1 cellular context compared by ENCODE assay signal in the genomic region with DNA sequence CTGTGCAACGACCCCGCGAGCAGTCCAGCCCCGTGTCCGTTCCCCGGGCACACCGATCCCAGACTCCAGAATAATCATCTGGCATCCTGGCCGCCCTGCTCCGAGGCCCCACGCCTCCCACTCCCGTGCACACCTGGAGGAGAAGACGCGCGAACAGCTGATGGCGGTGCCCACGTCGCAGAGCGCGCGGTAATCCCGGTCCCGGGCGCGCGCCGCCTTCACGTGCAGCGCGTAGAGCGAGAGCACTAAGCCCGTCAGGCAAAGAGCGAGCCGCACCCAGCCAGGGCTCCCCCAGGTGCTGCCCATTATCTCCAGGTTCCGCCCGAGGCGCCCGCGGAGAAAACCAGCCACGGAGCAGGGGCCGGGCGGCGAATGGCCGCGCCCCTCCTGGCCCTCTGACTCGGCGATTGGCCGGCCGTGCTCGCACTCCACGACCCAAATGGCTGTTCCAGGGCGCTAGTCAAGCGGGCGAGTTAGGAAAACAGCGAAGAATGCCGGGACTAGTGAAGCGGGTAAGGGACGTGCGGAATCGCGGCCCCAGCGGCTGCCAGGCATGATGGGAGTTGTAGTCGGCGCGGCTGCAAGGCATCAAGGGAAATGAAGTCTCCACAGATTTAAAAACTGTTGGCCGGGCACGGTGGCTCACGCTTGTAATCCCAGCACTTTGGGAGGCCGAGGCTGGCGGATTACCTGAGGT.
TF ChIP-seq lines count a peak whose summit lies in the region.

A gene (minus strand): TSS at position 374 of the 697 bp plus-strand sequence. CDS start 68 bp downstream, at position 306.

TF ChIP-seq in HepG2, 621 proteins besides CTCF, POLR2A, EP300 and RAD21 (continued from another document and continues in another):
- TF ChIP-seq ZFP90 (CRISPR knock-in tag; IDR thresholded peaks at IDR 0.05; ENCODE audit: borderline replicate concordance) (peak; percentile 78; the same call in 1 of the 2 replicates), RBM39 (IDR thresholded peaks at IDR 0.05; ENCODE audit: low read depth, low read length, poor library complexity, severe bottlenecking) (peak; percentile 45), ZNF616 (CRISPR knock-in tag; IDR thresholded peaks at IDR 0.05; ENCODE audit: low read depth) (0 out of 2 replicates have a peak, but pooled peaks have one; percentile 27), POLR2AphosphoS5 (IDR thresholded peaks at IDR 0.05; ENCODE audit: low read depth, low read length) (peak; percentile 87), ZC3H13 (CRISPR knock-in tag; IDR thresholded peaks at IDR 0.05) (peak; percentile 93), FOXM1 (CRISPR knock-in tag; IDR thresholded peaks at IDR 0.05) (no peak; the same call in 1 of the 2 replicates), NRL (CRISPR knock-in tag; IDR thresholded peaks at IDR 0.05; ENCODE audit: borderline replicate concordance) (peak; percentile 73; the same call in 1 of the 2 replicates), ZFY (CRISPR knock-in tag; IDR thresholded peaks at IDR 0.05) (peak; percentile 85), RFX3 (CRISPR knock-in tag; IDR thresholded peaks at IDR 0.05) (no peak), ZFP1 (CRISPR knock-in tag; IDR thresholded peaks at IDR 0.05) (0 out of 2 replicates have a peak, but pooled peaks have one; percentile 11), SRF (IDR thresholded peaks at IDR 0.05; ENCODE audit: low read depth, low read length) (no peak), SOX13 (IDR thresholded peaks at IDR 0.05) (no peak), SOX13 (CRISPR knock-in tag; conservative IDR thresholded peaks at IDR 0.05 in 1 of 2, IDR thresholded peaks at IDR 0.05 in 1 of 2) (peak in 1 of 2 experiments; percentile 41; a peak in 1 of 4 replicates), TARDBP (CRISPR knock-in tag; IDR thresholded peaks at IDR 0.05) (peak; percentile 49; the same call in 1 of the 2 replicates), ZNF260 (CRISPR knock-in tag; IDR thresholded peaks at IDR 0.05; ENCODE audit: borderline replicate concordance, low read depth) (no peak), ZNF782 (CRISPR knock-in tag; IDR thresholded peaks at IDR 0.05; ENCODE audit: borderline replicate concordance) (peak; percentile 77; the same call in 1 of the 2 replicates), ZNF672 (CRISPR knock-in tag; IDR thresholded peaks at IDR 0.05) (no peak), PRMT3 (CRISPR knock-in tag; IDR thresholded peaks at IDR 0.05; ENCODE audit: borderline replicate concordance, low read depth) (no peak; the same call in 1 of the 2 replicates), SMAD1 (CRISPR knock-in tag; IDR thresholded peaks at IDR 0.05; ENCODE audit: borderline replicate concordance, low read depth) (peak; percentile 54; the same call in 1 of the 2 replicates), MIER3 (CRISPR knock-in tag; IDR thresholded peaks at IDR 0.05; ENCODE audit: borderline replicate concordance) (peak; percentile 78; the same call in 1 of the 2 replicates), ZBTB20 (CRISPR knock-in tag; IDR thresholded peaks at IDR 0.05; ENCODE audit: borderline replicate concordance, low read depth) (0 out of 2 replicates have a peak, but pooled peaks have one; percentile 76), PPARG (CRISPR knock-in tag; conservative IDR thresholded peaks at IDR 0.05) (no peak; the same call in 1 of the 2 replicates), ATF7-NPFF (CRISPR knock-in tag; IDR thresholded peaks at IDR 0.05; ENCODE audit: low read depth) (peak; percentile 80), GABPB1 (CRISPR knock-in tag; IDR thresholded peaks at IDR 0.05) (peak; percentile 91), ZNF556 (CRISPR knock-in tag; IDR thresholded peaks at IDR 0.05; ENCODE audit: borderline replicate concordance) (peak; percentile 36; the same call in 1 of the 2 replicates), FOSL2 (CRISPR knock-in tag; IDR thresholded peaks at IDR 0.05) (peak; percentile 56; the same call in 1 of the 2 replicates), SP1 (IDR thresholded peaks at IDR 0.05) (no peak), SP1 (CRISPR knock-in tag; IDR thresholded peaks at IDR 0.05) (peak; percentile 71; the same call in 1 of the 2 replicates), PCBP2 (optimal IDR thresholded peaks at IDR 0.05; ENCODE audit: low read depth, low read length, poor library complexity, severe bottlenecking) (no peak), SKI (IDR thresholded peaks at IDR 0.05; ENCODE audit: partially characterized antibody) (peak; percentile 9)
- TF ChIP-seq, protein P1, sequence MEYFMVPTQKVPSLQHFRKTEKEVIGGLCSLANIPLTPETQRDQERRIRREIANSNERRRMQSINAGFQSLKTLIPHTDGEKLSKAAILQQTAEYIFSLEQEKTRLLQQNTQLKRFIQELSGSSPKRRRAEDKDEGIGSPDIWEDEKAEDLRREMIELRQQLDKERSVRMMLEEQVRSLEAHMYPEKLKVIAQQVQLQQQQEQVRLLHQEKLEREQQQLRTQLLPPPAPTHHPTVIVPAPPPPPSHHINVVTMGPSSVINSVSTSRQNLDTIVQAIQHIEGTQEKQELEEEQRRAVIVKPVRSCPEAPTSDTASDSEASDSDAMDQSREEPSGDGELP (IDR thresholded peaks at IDR 0.05; ENCODE audit: borderline replicate concordance, low read depth): peak; percentile 84
- TF ChIP-seq, protein P2, sequence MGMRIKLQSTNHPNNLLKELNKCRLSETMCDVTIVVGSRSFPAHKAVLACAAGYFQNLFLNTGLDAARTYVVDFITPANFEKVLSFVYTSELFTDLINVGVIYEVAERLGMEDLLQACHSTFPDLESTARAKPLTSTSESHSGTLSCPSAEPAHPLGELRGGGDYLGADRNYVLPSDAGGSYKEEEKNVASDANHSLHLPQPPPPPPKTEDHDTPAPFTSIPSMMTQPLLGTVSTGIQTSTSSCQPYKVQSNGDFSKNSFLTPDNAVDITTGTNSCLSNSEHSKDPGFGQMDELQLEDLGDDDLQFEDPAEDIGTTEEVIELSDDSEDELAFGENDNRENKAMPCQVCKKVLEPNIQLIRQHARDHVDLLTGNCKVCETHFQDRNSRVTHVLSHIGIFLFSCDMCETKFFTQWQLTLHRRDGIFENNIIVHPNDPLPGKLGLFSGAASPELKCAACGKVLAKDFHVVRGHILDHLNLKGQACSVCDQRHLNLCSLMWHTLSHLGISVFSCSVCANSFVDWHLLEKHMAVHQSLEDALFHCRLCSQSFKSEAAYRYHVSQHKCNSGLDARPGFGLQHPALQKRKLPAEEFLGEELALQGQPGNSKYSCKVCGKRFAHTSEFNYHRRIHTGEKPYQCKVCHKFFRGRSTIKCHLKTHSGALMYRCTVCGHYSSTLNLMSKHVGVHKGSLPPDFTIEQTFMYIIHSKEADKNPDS (CRISPR knock-in tag; IDR thresholded peaks at IDR 0.05): no peak
- TF ChIP-seq, protein P3, sequence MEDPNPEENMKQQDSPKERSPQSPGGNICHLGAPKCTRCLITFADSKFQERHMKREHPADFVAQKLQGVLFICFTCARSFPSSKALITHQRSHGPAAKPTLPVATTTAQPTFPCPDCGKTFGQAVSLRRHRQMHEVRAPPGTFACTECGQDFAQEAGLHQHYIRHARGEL (CRISPR knock-in tag; IDR thresholded peaks at IDR 0.05): peak; percentile 94; the same call in 1 of the 2 replicates
- TF ChIP-seq, protein P4, sequence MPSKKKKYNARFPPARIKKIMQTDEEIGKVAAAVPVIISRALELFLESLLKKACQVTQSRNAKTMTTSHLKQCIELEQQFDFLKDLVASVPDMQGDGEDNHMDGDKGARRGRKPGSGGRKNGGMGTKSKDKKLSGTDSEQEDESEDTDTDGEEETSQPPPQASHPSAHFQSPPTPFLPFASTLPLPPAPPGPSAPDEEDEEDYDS (CRISPR knock-in tag; IDR thresholded peaks at IDR 0.05): peak; percentile 94
- TF ChIP-seq, protein P5, sequence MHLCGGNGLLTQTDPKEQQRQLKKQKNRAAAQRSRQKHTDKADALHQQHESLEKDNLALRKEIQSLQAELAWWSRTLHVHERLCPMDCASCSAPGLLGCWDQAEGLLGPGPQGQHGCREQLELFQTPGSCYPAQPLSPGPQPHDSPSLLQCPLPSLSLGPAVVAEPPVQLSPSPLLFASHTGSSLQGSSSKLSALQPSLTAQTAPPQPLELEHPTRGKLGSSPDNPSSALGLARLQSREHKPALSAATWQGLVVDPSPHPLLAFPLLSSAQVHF (CRISPR knock-in tag; IDR thresholded peaks at IDR 0.05): peak; percentile 32; the same call in 1 of the 2 replicates
- TF ChIP-seq, protein P6, sequence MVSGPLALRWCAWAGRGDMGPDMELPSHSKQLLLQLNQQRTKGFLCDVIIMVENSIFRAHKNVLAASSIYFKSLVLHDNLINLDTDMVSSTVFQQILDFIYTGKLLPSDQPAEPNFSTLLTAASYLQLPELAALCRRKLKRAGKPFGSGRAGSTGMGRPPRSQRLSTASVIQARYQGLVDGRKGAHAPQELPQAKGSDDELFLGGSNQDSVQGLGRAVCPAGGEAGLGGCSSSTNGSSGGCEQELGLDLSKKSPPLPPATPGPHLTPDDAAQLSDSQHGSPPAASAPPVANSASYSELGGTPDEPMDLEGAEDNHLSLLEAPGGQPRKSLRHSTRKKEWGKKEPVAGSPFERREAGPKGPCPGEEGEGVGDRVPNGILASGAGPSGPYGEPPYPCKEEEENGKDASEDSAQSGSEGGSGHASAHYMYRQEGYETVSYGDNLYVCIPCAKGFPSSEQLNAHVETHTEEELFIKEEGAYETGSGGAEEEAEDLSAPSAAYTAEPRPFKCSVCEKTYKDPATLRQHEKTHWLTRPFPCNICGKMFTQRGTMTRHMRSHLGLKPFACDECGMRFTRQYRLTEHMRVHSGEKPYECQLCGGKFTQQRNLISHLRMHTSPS (CRISPR knock-in tag; IDR thresholded peaks at IDR 0.05; ENCODE audit: low read depth): peak; percentile 59; the same call in 1 of the 2 replicates
- TF ChIP-seq, protein P7, sequence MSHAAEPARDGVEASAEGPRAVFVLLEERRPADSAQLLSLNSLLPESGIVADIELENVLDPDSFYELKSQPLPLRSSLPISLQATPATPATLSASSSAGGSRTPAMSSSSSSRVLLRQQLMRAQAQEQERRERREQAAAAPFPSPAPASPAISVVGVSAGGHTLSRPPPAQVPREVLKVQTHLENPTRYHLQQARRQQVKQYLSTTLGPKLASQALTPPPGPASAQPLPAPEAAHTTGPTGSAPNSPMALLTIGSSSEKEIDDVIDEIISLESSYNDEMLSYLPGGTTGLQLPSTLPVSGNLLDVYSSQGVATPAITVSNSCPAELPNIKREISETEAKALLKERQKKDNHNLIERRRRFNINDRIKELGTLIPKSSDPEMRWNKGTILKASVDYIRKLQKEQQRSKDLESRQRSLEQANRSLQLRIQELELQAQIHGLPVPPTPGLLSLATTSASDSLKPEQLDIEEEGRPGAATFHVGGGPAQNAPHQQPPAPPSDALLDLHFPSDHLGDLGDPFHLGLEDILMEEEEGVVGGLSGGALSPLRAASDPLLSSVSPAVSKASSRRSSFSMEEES (CRISPR knock-in tag; IDR thresholded peaks at IDR 0.05): peak; percentile 46; the same call in 1 of the 2 replicates
- TF ChIP-seq, protein P8, sequence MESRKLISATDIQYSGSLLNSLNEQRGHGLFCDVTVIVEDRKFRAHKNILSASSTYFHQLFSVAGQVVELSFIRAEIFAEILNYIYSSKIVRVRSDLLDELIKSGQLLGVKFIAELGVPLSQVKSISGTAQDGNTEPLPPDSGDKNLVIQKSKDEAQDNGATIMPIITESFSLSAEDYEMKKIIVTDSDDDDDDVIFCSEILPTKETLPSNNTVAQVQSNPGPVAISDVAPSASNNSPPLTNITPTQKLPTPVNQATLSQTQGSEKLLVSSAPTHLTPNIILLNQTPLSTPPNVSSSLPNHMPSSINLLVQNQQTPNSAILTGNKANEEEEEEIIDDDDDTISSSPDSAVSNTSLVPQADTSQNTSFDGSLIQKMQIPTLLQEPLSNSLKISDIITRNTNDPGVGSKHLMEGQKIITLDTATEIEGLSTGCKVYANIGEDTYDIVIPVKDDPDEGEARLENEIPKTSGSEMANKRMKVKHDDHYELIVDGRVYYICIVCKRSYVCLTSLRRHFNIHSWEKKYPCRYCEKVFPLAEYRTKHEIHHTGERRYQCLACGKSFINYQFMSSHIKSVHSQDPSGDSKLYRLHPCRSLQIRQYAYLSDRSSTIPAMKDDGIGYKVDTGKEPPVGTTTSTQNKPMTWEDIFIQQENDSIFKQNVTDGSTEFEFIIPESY (CRISPR knock-in tag; IDR thresholded peaks at IDR 0.05): no peak
- TF ChIP-seq, protein P9, sequence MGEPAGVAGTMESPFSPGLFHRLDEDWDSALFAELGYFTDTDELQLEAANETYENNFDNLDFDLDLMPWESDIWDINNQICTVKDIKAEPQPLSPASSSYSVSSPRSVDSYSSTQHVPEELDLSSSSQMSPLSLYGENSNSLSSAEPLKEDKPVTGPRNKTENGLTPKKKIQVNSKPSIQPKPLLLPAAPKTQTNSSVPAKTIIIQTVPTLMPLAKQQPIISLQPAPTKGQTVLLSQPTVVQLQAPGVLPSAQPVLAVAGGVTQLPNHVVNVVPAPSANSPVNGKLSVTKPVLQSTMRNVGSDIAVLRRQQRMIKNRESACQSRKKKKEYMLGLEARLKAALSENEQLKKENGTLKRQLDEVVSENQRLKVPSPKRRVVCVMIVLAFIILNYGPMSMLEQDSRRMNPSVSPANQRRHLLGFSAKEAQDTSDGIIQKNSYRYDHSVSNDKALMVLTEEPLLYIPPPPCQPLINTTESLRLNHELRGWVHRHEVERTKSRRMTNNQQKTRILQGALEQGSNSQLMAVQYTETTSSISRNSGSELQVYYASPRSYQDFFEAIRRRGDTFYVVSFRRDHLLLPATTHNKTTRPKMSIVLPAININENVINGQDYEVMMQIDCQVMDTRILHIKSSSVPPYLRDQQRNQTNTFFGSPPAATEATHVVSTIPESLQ (CRISPR knock-in tag; conservative IDR thresholded peaks at IDR 0.05): no peak
- TF ChIP-seq, protein P10, sequence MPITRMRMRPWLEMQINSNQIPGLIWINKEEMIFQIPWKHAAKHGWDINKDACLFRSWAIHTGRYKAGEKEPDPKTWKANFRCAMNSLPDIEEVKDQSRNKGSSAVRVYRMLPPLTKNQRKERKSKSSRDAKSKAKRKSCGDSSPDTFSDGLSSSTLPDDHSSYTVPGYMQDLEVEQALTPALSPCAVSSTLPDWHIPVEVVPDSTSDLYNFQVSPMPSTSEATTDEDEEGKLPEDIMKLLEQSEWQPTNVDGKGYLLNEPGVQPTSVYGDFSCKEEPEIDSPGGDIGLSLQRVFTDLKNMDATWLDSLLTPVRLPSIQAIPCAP (CRISPR knock-in tag; IDR thresholded peaks at IDR 0.05; ENCODE audit: low read depth): 0 out of 2 replicates have a peak, but pooled peaks have one; percentile 59
- TF ChIP-seq, protein P11, sequence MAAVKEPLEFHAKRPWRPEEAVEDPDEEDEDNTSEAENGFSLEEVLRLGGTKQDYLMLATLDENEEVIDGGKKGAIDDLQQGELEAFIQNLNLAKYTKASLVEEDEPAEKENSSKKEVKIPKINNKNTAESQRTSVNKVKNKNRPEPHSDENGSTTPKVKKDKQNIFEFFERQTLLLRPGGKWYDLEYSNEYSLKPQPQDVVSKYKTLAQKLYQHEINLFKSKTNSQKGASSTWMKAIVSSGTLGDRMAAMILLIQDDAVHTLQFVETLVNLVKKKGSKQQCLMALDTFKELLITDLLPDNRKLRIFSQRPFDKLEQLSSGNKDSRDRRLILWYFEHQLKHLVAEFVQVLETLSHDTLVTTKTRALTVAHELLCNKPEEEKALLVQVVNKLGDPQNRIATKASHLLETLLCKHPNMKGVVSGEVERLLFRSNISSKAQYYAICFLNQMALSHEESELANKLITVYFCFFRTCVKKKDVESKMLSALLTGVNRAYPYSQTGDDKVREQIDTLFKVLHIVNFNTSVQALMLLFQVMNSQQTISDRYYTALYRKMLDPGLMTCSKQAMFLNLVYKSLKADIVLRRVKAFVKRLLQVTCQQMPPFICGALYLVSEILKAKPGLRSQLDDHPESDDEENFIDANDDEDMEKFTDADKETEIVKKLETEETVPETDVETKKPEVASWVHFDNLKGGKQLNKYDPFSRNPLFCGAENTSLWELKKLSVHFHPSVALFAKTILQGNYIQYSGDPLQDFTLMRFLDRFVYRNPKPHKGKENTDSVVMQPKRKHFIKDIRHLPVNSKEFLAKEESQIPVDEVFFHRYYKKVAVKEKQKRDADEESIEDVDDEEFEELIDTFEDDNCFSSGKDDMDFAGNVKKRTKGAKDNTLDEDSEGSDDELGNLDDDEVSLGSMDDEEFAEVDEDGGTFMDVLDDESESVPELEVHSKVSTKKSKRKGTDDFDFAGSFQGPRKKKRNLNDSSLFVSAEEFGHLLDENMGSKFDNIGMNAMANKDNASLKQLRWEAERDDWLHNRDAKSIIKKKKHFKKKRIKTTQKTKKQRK (IDR thresholded peaks at IDR 0.05; ENCODE audit: low read length): no peak
